ENCODE assay signal across 1 cellular context in genomic region chr6:113423956-113424355, GRCh38.
TF ChIP-seq lines count a peak whose summit lies in the region.

No MANE protein-coding gene starts in this region.

TF ChIP-seq in SK-N-SH treated with all-trans-retinoic acid at 6 μM for 48 hours, 23 proteins besides CTCF, POLR2A, EP300 and RAD21 (continued from another document):
- TF ChIP-seq CREB5 (CRISPR knock-in tag; IDR thresholded peaks at IDR 0.05; ENCODE audit: low read depth) (no peak), CSRNP3 (CRISPR knock-in tag; IDR thresholded peaks at IDR 0.05) (no peak), TCF4 (CRISPR knock-in tag; IDR thresholded peaks at IDR 0.05; ENCODE audit: borderline replicate concordance) (no peak), ZNF70 (CRISPR knock-in tag; IDR thresholded peaks at IDR 0.05) (no peak), ZFP30 (CRISPR knock-in tag; IDR thresholded peaks at IDR 0.05) (no peak), ISL1 (CRISPR knock-in tag; IDR thresholded peaks at IDR 0.05) (no peak), PATZ1 (CRISPR knock-in tag; IDR thresholded peaks at IDR 0.05; ENCODE audit: borderline replicate concordance) (no peak), ESRRG (CRISPR knock-in tag; IDR thresholded peaks at IDR 0.05) (no peak), BACH2 (CRISPR knock-in tag; IDR thresholded peaks at IDR 0.05; ENCODE audit: borderline replicate concordance) (no peak), ZC3H10 (CRISPR knock-in tag; IDR thresholded peaks at IDR 0.05) (no peak), ZNF565 (CRISPR knock-in tag; conservative IDR thresholded peaks at IDR 0.05; ENCODE audit: low read depth) (no peak), ZNF8 (CRISPR knock-in tag; IDR thresholded peaks at IDR 0.05) (no peak), CSDC2 (CRISPR knock-in tag; IDR thresholded peaks at IDR 0.05) (no peak), SNAI2 (CRISPR knock-in tag; IDR thresholded peaks at IDR 0.05) (no peak), PPARA (CRISPR knock-in tag; IDR thresholded peaks at IDR 0.05; ENCODE audit: borderline replicate concordance) (no peak)
